8 cellular contexts compared by ENCODE assay signal in genomic region chr13:27424246-27425150, GRCh38. TPM values are rescaled to one million over a fixed set of nuclear protein-coding genes. Genes with fewer than 3 reads are reported as not detected.
DNase-seq lines count a peak whose midpoint lies in the region; ATAC-seq and TF ChIP-seq lines count a peak whose summit lies in the region.

TSS of gene GTF3A (plus strand) at chr13:27424619.

- H3K9me3 ChIP-seq in DOHH2 (ENCODE audit: control insufficient read depth, insufficient read depth, low read length) (no peaks in the 10 kb centered on the region), neural cell (ENCODE audit: low read length) (no peaks in the 10 kb centered on the region)

- H3K4me3 ChIP-seq in DOHH2 (ENCODE audit: low read length) (peak within 1 kb of the TSS; percentile 98), GM23338 (peak within 1 kb of the TSS; percentile 88), LNCaP clone FGC (ENCODE audit: low read depth, low read length) (peak within 1 kb of the TSS; percentile 74), neural cell (ENCODE audit: low read length) (peak within 1 kb of the TSS; percentile 100)

- H3K79me2 ChIP-seq in DOHH2 (ENCODE audit: control insufficient read depth, low read length): peaks cover 51% of the 10 kb centered on the region
- peaks cover 31% of the 10 kb centered on the region for H3K79me2 ChIP-seq in GM23338 (replicated peaks; ENCODE audit: insufficient read depth)
- peaks cover 8% of the 10 kb centered on the region for H3K79me2 ChIP-seq in neural cell (replicated peaks; ENCODE audit: insufficient read depth, low read length)

- peak within 1 kb of the TSS; percentile 76 for H3K4me3 Mint-ChIP-seq in GM23338
- H3K4me3 Mint-ChIP-seq in stimulated activated naive CD8-positive, alpha-beta T cell treated with anti-CD3 and anti-CD28 coated beads, Interleukin-15, amount 100 ng/mL, for 72 hours: peak within 1 kb of the TSS; percentile 84 to 95

- no peaks in the 10 kb centered on the region for H3K27me3 ChIP-seq in DOHH2 (ENCODE audit: control insufficient read depth, low read length)
- H3K27me3 ChIP-seq in GM23338 (ENCODE audit: insufficient read depth): peaks cover 21% of the 10 kb centered on the region
- H3K27me3 ChIP-seq in neural cell (ENCODE audit: insufficient read depth, low read depth, low read length): no peaks in the 10 kb centered on the region

- H3K4me2 ChIP-seq in DOHH2 (ENCODE audit: low read length) (peak within 1 kb of the TSS; percentile 100), GM23338 (peak within 1 kb of the TSS; percentile 98), neural cell (ENCODE audit: low read length) (peak within 1 kb of the TSS; percentile 99)

- peak; percentile 42 for TF ChIP-seq RAD21 in neural cell (conservative IDR thresholded peaks at IDR 0.05)

- peaks cover 19% of the 10 kb centered on the region; the same call in 1 of the 2 replicates for H4K20me1 ChIP-seq in DOHH2 (ENCODE audit: control insufficient read depth, insufficient read depth, low read depth, low read length)
- no peaks in the 10 kb centered on the region; the same call in 1 of the 2 replicates for H4K20me1 ChIP-seq in GM23338 (replicated peaks; ENCODE audit: insufficient read depth)
- no peaks in the 10 kb centered on the region for H4K20me1 ChIP-seq in neural cell (ENCODE audit: insufficient read depth)

- peak; percentile 79 for ATAC-seq in GM23338
- peak; percentile 74 for ATAC-seq in stimulated activated naive CD8-positive, alpha-beta T cell treated with anti-CD3 and anti-CD28 coated beads, Interleukin-15, amount 100 ng/mL, for 72 hours

- H3K36me3 ChIP-seq in DOHH2 (ENCODE audit: control insufficient read depth, low read length) (peaks cover 46% of the 10 kb centered on the region), GM23338 (ENCODE audit: insufficient read depth) (peaks cover 11% of the 10 kb centered on the region; the same call in 1 of the 2 replicates), neural cell (ENCODE audit: insufficient read depth, low read length) (no peaks in the 10 kb centered on the region)

- H3K9me2 ChIP-seq in DOHH2 (replicated peaks; ENCODE audit: control insufficient read depth, low read length) (no peaks in the 10 kb centered on the region), GM23338 (ENCODE audit: insufficient read depth) (no peaks in the 10 kb centered on the region), neural cell (ENCODE audit: insufficient read depth, low read length) (no peaks in the 10 kb centered on the region)

- H3K27ac Mint-ChIP-seq in GM23338: no peak within 1 kb of the TSS
- H3K27ac Mint-ChIP-seq in stimulated activated naive CD8-positive, alpha-beta T cell treated with anti-CD3 and anti-CD28 coated beads, Interleukin-15, amount 100 ng/mL, for 72 hours: peak within 1 kb of the TSS; percentile 76 to 89

- H2AFZ ChIP-seq in GM23338 (peak within 1 kb of the TSS; percentile 100), neural cell (ENCODE audit: low read depth, low read length) (peak within 1 kb of the TSS; percentile 80)

- H3K4me1 Mint-ChIP-seq in GM23338: peaks cover 24% of the 10 kb centered on the region
- peaks cover 42% of the 10 kb centered on the region for H3K4me1 Mint-ChIP-seq in stimulated activated naive CD8-positive, alpha-beta T cell treated with anti-CD3 and anti-CD28 coated beads, Interleukin-15, amount 100 ng/mL, for 72 hours

- H3K9me3 Mint-ChIP-seq in GM23338: no peaks in the 10 kb centered on the region
- no peaks in the 10 kb centered on the region for H3K9me3 Mint-ChIP-seq in stimulated activated naive CD8-positive, alpha-beta T cell treated with anti-CD3 and anti-CD28 coated beads, Interleukin-15, amount 100 ng/mL, for 72 hours

- H3K27ac ChIP-seq in DOHH2 (ENCODE audit: low read depth, low read length) (peak within 1 kb of the TSS; percentile 70), GM23338 (ENCODE audit: low read depth) (no peak within 1 kb of the TSS), neural cell (ENCODE audit: low read length) (peak within 1 kb of the TSS; percentile 68)

- peaks cover 8% of the 10 kb centered on the region for H3K27me3 Mint-ChIP-seq in GM23338 (ENCODE audit: insufficient read depth, low read depth, poor library complexity)
- H3K27me3 Mint-ChIP-seq in stimulated activated naive CD8-positive, alpha-beta T cell treated with anti-CD3 and anti-CD28 coated beads, Interleukin-15, amount 100 ng/mL, for 72 hours: no peaks in the 10 kb centered on the region

- H3K36me3 Mint-ChIP-seq in GM23338 (ENCODE audit: low read depth): peaks cover 24% of the 10 kb centered on the region

- no peak for TF ChIP-seq CTCF in DOHH2 (IDR thresholded peaks at IDR 0.05; ENCODE audit: low read depth, low read length, poor library complexity, severe bottlenecking)
- no peak for TF ChIP-seq CTCF in GM23338 (conservative IDR thresholded peaks at IDR 0.05; ENCODE audit: low read depth in 2 of 2)
- TF ChIP-seq CTCF in LNCaP clone FGC (IDR thresholded peaks at IDR 0.05; ENCODE audit: control insufficient read depth, extremely low read depth, insufficient read depth): no peak
- no peak for TF ChIP-seq CTCF in neural cell (IDR thresholded peaks at IDR 0.05; ENCODE audit: poor library complexity, severe bottlenecking)

- H3K4me1 ChIP-seq in DOHH2 (ENCODE audit: control insufficient read depth, low read length) (peaks cover 25% of the 10 kb centered on the region), GM23338 (ENCODE audit: insufficient read depth) (peaks cover 22% of the 10 kb centered on the region)

- H3F3A ChIP-seq in DOHH2 (ENCODE audit: control insufficient read depth, insufficient read depth) (no peaks in the 10 kb centered on the region), GM23338 (replicated peaks; ENCODE audit: low read depth) (no peaks in the 10 kb centered on the region), neural cell (ENCODE audit: insufficient read depth, low read length, poor library complexity, severe bottlenecking) (no peaks in the 10 kb centered on the region)

- peak; percentile 70 for TF ChIP-seq EP300 in neural cell (conservative IDR thresholded peaks at IDR 0.05; ENCODE audit: poor library complexity, severe bottlenecking)

- DNase-seq in GM23338 (ENCODE audit: low spot score): peak; percentile 84
- peak; percentile 25 for DNase-seq in LNCaP clone FGC (ENCODE audit: low read depth)
- peak; percentile 31 for DNase-seq in SIG-M5 (lab: John Stamatoyannopoulos, UW)
- DNase-seq in activated gamma-delta T cell (lab: John Stamatoyannopoulos, UW): peak; percentile 80
- peak; percentile 65 for DNase-seq in fibroblast of the conjunctiva (ENCODE audit: low read depth)
- peak; percentile 89 to 90 for DNase-seq in stimulated activated naive CD8-positive, alpha-beta T cell treated with anti-CD3 and anti-CD28 coated beads, Interleukin-15, amount 100 ng/mL, for 72 hours

- H3K9ac ChIP-seq in neural cell (ENCODE audit: low read length): peak within 1 kb of the TSS; percentile 72

TF ChIP-seq in GM23338, 12 proteins besides CTCF, POLR2A, EP300 and RAD21 (continues in another document):
- peak; percentile 87 for TF ChIP-seq POLR2AphosphoS5 (IDR thresholded peaks at IDR 0.05; ENCODE audit: low read depth)

TF ChIP-seq in neural cell, 6 proteins besides CTCF, POLR2A, EP300 and RAD21:
- peak; percentile 53 for TF ChIP-seq POLR2AphosphoS5 (IDR thresholded peaks at IDR 0.05)
- peak; percentile 100 for TF ChIP-seq MXI1 (conservative IDR thresholded peaks at IDR 0.05; ENCODE audit: poor library complexity, severe bottlenecking)
- TF ChIP-seq EZH2 (IDR thresholded peaks at IDR 0.05; ENCODE audit: borderline replicate concordance, insufficient read depth, low read length, poor library complexity, severe bottlenecking): no peak
- no peak for TF ChIP-seq REST (IDR thresholded peaks at IDR 0.05; ENCODE audit: borderline replicate concordance)
- TF ChIP-seq TAF1 (IDR thresholded peaks at IDR 0.05; ENCODE audit: low read depth): peak; percentile 27
- TF ChIP-seq SMC3 (conservative IDR thresholded peaks at IDR 0.05; ENCODE audit: poor library complexity): peak; percentile 54

RNA-seq across cellular contexts. Expression of gene GTF3A, which starts in this region (rescaled TPM):
- total RNA-seq in GM23338 (2014; rRNA removed; shearing (Covaris generic)): 109 and 206 TPM in 2 replicates
- polyA plus RNA-seq in GM23338 (2016; fragmentation: Nextera tagmentation; extraction: Ambion mirVana) (174 and 190 TPM in 2 replicates), neural cell (104 and 111 TPM in 2 replicates)
- polyA minus RNA-seq in neural cell: 59.2 and 64.1 TPM in 2 replicates

Comparison
In these comparisons a context has a peak if more than half of its experiments do, and no peak if none do; other contexts are left out.
1. DNase-seq: peak in every context shown above with its lines; median percentile 90 in stimulated activated naive CD8-positive, alpha-beta T cell treated with anti-CD3 and anti-CD28 coated beads, Interleukin-15, amount 100 ng/mL, for 72 hours; 84 in GM23338; 80 in activated gamma-delta T cell; 65 in fibroblast of the conjunctiva; 31 in SIG-M5; 25 in LNCaP clone FGC.